In genomic region chr9:131125288-131126058, GRCh38 we compare ENCODE assay signal across 1 cellular context.
TF ChIP-seq lines count a peak whose summit lies in the region.

Gene NUP214 (plus strand): TSS chr9:131125586. CDS start chr9:131125705, 119 bp downstream.

TF ChIP-seq in HepG2, 621 proteins besides CTCF, POLR2A, EP300 and RAD21 (continued from another document and continues in another):
- TF ChIP-seq ZNF740 (CRISPR knock-in tag; IDR thresholded peaks at IDR 0.05) (no peak), KLF11 (CRISPR knock-in tag; IDR thresholded peaks at IDR 0.05) (0 out of 2 replicates have a peak, but pooled peaks have one; percentile 83), SMC3 (IDR thresholded peaks at IDR 0.05; ENCODE audit: low read length) (no peak), ZNF557 (CRISPR knock-in tag; IDR thresholded peaks at IDR 0.05) (no peak), PAWR (CRISPR knock-in tag; IDR thresholded peaks at IDR 0.05; ENCODE audit: borderline replicate concordance) (no peak), MXI1 (IDR thresholded peaks at IDR 0.05; ENCODE audit: borderline replicate concordance, low read depth, low read length) (peak; percentile 92; the same call in 1 of the 3 replicates), ZMYM2 (CRISPR knock-in tag; IDR thresholded peaks at IDR 0.05) (no peak), ZNF598 (CRISPR knock-in tag; IDR thresholded peaks at IDR 0.05; ENCODE audit: borderline replicate concordance) (no peak), MEF2D (CRISPR knock-in tag; IDR thresholded peaks at IDR 0.05) (no peak; the same call in 1 of the 2 replicates), DMAP1 (CRISPR knock-in tag; IDR thresholded peaks at IDR 0.05) (peak; percentile 92), NFIB (CRISPR knock-in tag; IDR thresholded peaks at IDR 0.05; ENCODE audit: borderline replicate concordance) (no peak), ZNF563 (CRISPR knock-in tag; IDR thresholded peaks at IDR 0.05) (peak; percentile 13; the same call in 1 of the 2 replicates), ZFP62 (CRISPR knock-in tag; IDR thresholded peaks at IDR 0.05) (no peak), HCFC1 (IDR thresholded peaks at IDR 0.05; ENCODE audit: low read depth, low read length) (peak; percentile 91), KAT7 (CRISPR knock-in tag; IDR thresholded peaks at IDR 0.05; ENCODE audit: borderline replicate concordance) (peak; percentile 70; the same call in 1 of the 2 replicates), NRL (CRISPR knock-in tag; IDR thresholded peaks at IDR 0.05; ENCODE audit: borderline replicate concordance) (no peak), CREB1 (IDR thresholded peaks at IDR 0.05) (peak; percentile 99), CREB1 (CRISPR knock-in tag; IDR thresholded peaks at IDR 0.05) (peak; percentile 100), ZSCAN31 (CRISPR knock-in tag; IDR thresholded peaks at IDR 0.05; ENCODE audit: low read depth) (peak; percentile 96), TCF12 (IDR thresholded peaks at IDR 0.05) (no peak), TCF12 (CRISPR knock-in tag; IDR thresholded peaks at IDR 0.05) (no peak), ARID3A (IDR thresholded peaks at IDR 0.05; ENCODE audit: low read depth, low read length) (no peak), ATF4 (CRISPR knock-in tag; IDR thresholded peaks at IDR 0.05) (peak in 1 of 2 experiments; percentile 53; a peak in 1 of 4 replicates), ZNF775 (CRISPR knock-in tag; IDR thresholded peaks at IDR 0.05; ENCODE audit: borderline replicate concordance) (no peak), HOXA3 (CRISPR knock-in tag; IDR thresholded peaks at IDR 0.05) (peak; percentile 100), ZFYVE20 (CRISPR knock-in tag; IDR thresholded peaks at IDR 0.05; ENCODE audit: borderline replicate concordance, low read depth) (no peak), SIX4 (CRISPR knock-in tag; IDR thresholded peaks at IDR 0.05) (0 out of 2 replicates have a peak, but pooled peaks have one; percentile 50), XRCC5 (optimal IDR thresholded peaks at IDR 0.05; ENCODE audit: low read length) (peak; percentile 15), ZBTB37 (CRISPR knock-in tag; IDR thresholded peaks at IDR 0.05) (no peak), RARA (CRISPR knock-in tag; IDR thresholded peaks at IDR 0.05) (peak; percentile 26), THYN1 (CRISPR knock-in tag; IDR thresholded peaks at IDR 0.05; ENCODE audit: borderline replicate concordance, low read depth) (no peak), ATF3 (CRISPR knock-in tag; IDR thresholded peaks at IDR 0.05) (peak; percentile 44; the same call in 1 of the 2 replicates), SALL2 (CRISPR knock-in tag; IDR thresholded peaks at IDR 0.05) (peak; percentile 96), TBX2 (CRISPR knock-in tag; IDR thresholded peaks at IDR 0.05; ENCODE audit: borderline replicate concordance) (peak; percentile 93), FOXP4 (CRISPR knock-in tag; IDR thresholded peaks at IDR 0.05) (peak; percentile 39; the same call in 1 of the 2 replicates), SMARCC2 (IDR thresholded peaks at IDR 0.05) (no peak), ZNF382 (CRISPR knock-in tag; IDR thresholded peaks at IDR 0.05; ENCODE audit: borderline replicate concordance) (no peak), ZNF264 (CRISPR knock-in tag; IDR thresholded peaks at IDR 0.05) (peak; percentile 65; the same call in 1 of the 2 replicates), ZNF672 (CRISPR knock-in tag; IDR thresholded peaks at IDR 0.05) (no peak), MAFF (IDR thresholded peaks at IDR 0.05; ENCODE audit: low read depth, low read length) (no peak), TRIM24 (CRISPR knock-in tag; IDR thresholded peaks at IDR 0.05) (no peak), ZNF484 (CRISPR knock-in tag; IDR thresholded peaks at IDR 0.05; ENCODE audit: borderline replicate concordance, low read depth) (no peak), KLF16 (CRISPR knock-in tag; IDR thresholded peaks at IDR 0.05) (peak; percentile 28 to 92; a peak in 2 of 4 replicates), NFE2L1 (CRISPR knock-in tag; IDR thresholded peaks at IDR 0.05; ENCODE audit: borderline replicate concordance) (no peak), ZBTB14 (CRISPR knock-in tag; IDR thresholded peaks at IDR 0.05) (no peak), DZIP1 (CRISPR knock-in tag; IDR thresholded peaks at IDR 0.05) (no peak), ELF1 (CRISPR knock-in tag; IDR thresholded peaks at IDR 0.05) (peak; percentile 97), CAMTA2 (CRISPR knock-in tag; IDR thresholded peaks at IDR 0.05; ENCODE audit: borderline replicate concordance) (peak; percentile 82; the same call in 1 of the 2 replicates), BRCA1 (CRISPR knock-in tag; IDR thresholded peaks at IDR 0.05) (no peak), ZNF841 (CRISPR knock-in tag; IDR thresholded peaks at IDR 0.05; ENCODE audit: borderline replicate concordance) (no peak), CENPT (CRISPR knock-in tag; IDR thresholded peaks at IDR 0.05; ENCODE audit: low read depth) (0 out of 2 replicates have a peak, but pooled peaks have one; percentile 44), ZNF879 (CRISPR knock-in tag; IDR thresholded peaks at IDR 0.05) (no peak), ZZZ3 (CRISPR knock-in tag; IDR thresholded peaks at IDR 0.05; ENCODE audit: borderline replicate concordance) (peak; percentile 80; the same call in 1 of the 2 replicates), ZNF343 (CRISPR knock-in tag; IDR thresholded peaks at IDR 0.05) (0 out of 2 replicates have a peak, but pooled peaks have one; percentile 64), ZNF12 (CRISPR knock-in tag; IDR thresholded peaks at IDR 0.05) (peak; percentile 59; the same call in 1 of the 2 replicates), NFE2 (CRISPR knock-in tag; IDR thresholded peaks at IDR 0.05) (no peak), E2F2 (CRISPR knock-in tag; IDR thresholded peaks at IDR 0.05; ENCODE audit: borderline replicate concordance) (peak; percentile 47; the same call in 1 of the 2 replicates), HOXA5 (CRISPR knock-in tag; IDR thresholded peaks at IDR 0.05) (no peak), ZNF44 (CRISPR knock-in tag; IDR thresholded peaks at IDR 0.05) (peak; percentile 86; the same call in 1 of the 2 replicates), WIZ (CRISPR knock-in tag; IDR thresholded peaks at IDR 0.05) (no peak), MLLT10 (CRISPR knock-in tag; IDR thresholded peaks at IDR 0.05) (no peak), SNRNP70 (IDR thresholded peaks at IDR 0.05; ENCODE audit: low read depth, low read length) (no peak), ZNF772 (CRISPR knock-in tag; IDR thresholded peaks at IDR 0.05) (peak; percentile 88; the same call in 1 of the 2 replicates), SP140L (CRISPR knock-in tag; IDR thresholded peaks at IDR 0.05; ENCODE audit: borderline replicate concordance) (no peak; the same call in 1 of the 2 replicates), AHR (CRISPR knock-in tag; IDR thresholded peaks at IDR 0.05) (peak; percentile 59; the same call in 1 of the 2 replicates)
